20 cellular contexts compared by ENCODE assay signal in the genomic region with DNA sequence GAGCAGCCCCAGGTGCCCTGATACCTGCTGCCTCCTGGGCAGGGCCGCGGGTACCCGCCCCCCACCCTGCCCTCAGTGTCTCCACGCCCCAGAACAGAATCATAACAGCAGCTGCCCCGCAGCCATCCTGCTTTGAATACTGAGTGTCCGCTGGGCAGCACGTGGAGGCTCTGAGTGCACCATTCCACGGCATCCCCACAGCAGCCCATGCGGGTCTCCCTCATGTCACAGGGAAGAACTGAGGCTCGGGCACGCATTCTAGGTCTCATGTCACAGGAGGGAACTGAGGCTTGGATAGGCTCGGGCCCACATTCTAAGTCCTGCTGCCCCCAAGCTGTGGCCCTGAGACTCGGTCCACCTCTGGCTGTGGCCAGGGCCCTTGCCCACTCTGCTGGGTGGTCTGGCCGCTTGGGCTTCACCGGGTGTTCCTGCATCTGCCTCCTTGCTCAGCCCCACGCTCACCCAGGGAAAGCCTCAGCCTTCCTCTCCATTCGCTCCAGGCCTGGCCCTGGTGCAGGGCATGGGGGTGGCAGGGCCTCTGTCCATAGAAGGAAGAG.
"Had no signal": no experiment of that assay in that cellular context is flagged by ENCODE, and none has a peak within 500 bp of the region (broad histone marks: within the 10 kb centered on the region; RNA-seq: fewer than 3 reads in every experiment).

No MANE protein-coding gene starts in this region.

- ATAC-seq: activated CD4-positive, CD25-positive, alpha-beta regulatory T cell treated with anti-CD3 and anti-CD28 coated beads, Interleukin-2, amount 50 U/mL, for 24 hours; activated naive CD8-positive, alpha-beta T cell treated with anti-CD3 and anti-CD28 coated beads, Interleukin-2, amount 50 U/mL, for 24 hours; activated T-cell treated with anti-CD3 and anti-CD28 coated beads, Interleukin-2, amount 50 U/mL, for 4 hours; gastrocnemius medialis; heart right ventricle; T-cell had no signal

- H3K36me3 Mint-ChIP-seq: activated naive CD4-positive, alpha-beta T cell treated with anti-CD3 and anti-CD28 coated beads, Interleukin-2, amount 10 ng/mL, durations not matched to agents 7 days and 5 days; T-cell had no signal

- H2AFZ ChIP-seq: parathyroid adenoma had no signal

- H3K4me3 Mint-ChIP-seq: activated naive CD4-positive, alpha-beta T cell treated with anti-CD3 and anti-CD28 coated beads, Interleukin-2, amount 10 ng/mL, durations not matched to agents 7 days and 5 days; activated naive CD8-positive, alpha-beta T cell treated with anti-CD3 and anti-CD28 coated beads, Interleukin-2, amount 50 U/mL, for 24 hours; activated T-cell treated with anti-CD3 and anti-CD28 coated beads, Interleukin-2, amount 50 U/mL, for 4 hours; T-cell had no signal

- H3K79me2 ChIP-seq: parathyroid adenoma had no signal

- DNase-seq: activated CD4-positive, alpha-beta T cell treated with anti-CD3 and anti-CD28 coated beads, Interleukin-2, amount 50 U/mL, for 1 hour; activated CD8-positive, alpha-beta memory T cell treated with anti-CD3 and anti-CD28 coated beads, Interleukin-2, amount 50 U/mL, for 4 hours; activated effector memory CD4-positive, alpha-beta T cell treated with Interleukin-2 at 50 U/mL for 16 hours; activated naive CD4-positive, alpha-beta T cell treated with anti-CD3 and anti-CD28 coated beads, Interleukin-2, amount 10 ng/mL, durations not matched to agents 7 days and 5 days; activated naive CD8-positive, alpha-beta T cell treated with anti-CD3 and anti-CD28 coated beads, Interleukin-2, amount 50 U/mL, for 24 hours; activated T-cell treated with anti-CD3 and anti-CD28 coated beads, Interleukin-2, amount 50 U/mL, for 4 hours; cortex of kidney; gastrocnemius medialis; heart right ventricle; mesendoderm; sigmoid colon; stimulated activated CD4-positive, alpha-beta T cell treated with anti-CD3 and anti-CD28 coated beads, Interleukin-1b, Interleukin-23, amount 100 ng/mL, for 48 hours; stimulated activated naive CD4-positive, alpha-beta T cell treated with Interleukin-2 at 50 U/mL for 16 hours; T-cell; T1000; tibial artery; uterus had no signal

- H3K27ac ChIP-seq: gastrocnemius medialis, heart right ventricle, parathyroid adenoma, sigmoid colon, SK-N-MC, tibial artery, uterus had no signal

- H3K9ac ChIP-seq: parathyroid adenoma had no signal

- H3K36me3 ChIP-seq: gastrocnemius medialis, heart right ventricle, sigmoid colon, tibial artery, uterus had no signal

- H3K27ac Mint-ChIP-seq: activated naive CD4-positive, alpha-beta T cell treated with anti-CD3 and anti-CD28 coated beads, Interleukin-2, amount 10 ng/mL, durations not matched to agents 7 days and 5 days; activated naive CD8-positive, alpha-beta T cell treated with anti-CD3 and anti-CD28 coated beads, Interleukin-2, amount 50 U/mL, for 24 hours; T-cell had no signal

- H3K4me1 Mint-ChIP-seq: activated naive CD8-positive, alpha-beta T cell treated with anti-CD3 and anti-CD28 coated beads, Interleukin-2, amount 50 U/mL, for 24 hours had no signal

- H3K4me1 ChIP-seq: gastrocnemius medialis, parathyroid adenoma, tibial artery, uterus had no signal

- H3K27me3 ChIP-seq: gastrocnemius medialis, sigmoid colon, uterus had no signal

- H3K9me3 Mint-ChIP-seq: activated naive CD4-positive, alpha-beta T cell treated with anti-CD3 and anti-CD28 coated beads, Interleukin-2, amount 10 ng/mL, durations not matched to agents 7 days and 5 days; activated naive CD8-positive, alpha-beta T cell treated with anti-CD3 and anti-CD28 coated beads, Interleukin-2, amount 50 U/mL, for 24 hours; activated T-cell treated with anti-CD3 and anti-CD28 coated beads, Interleukin-2, amount 50 U/mL, for 4 hours; T-cell had no signal

- H3K9me3 ChIP-seq: gastrocnemius medialis, heart right ventricle, sigmoid colon, tibial artery, uterus had no signal

- H3K4me3 ChIP-seq: gastrocnemius medialis, heart right ventricle, sigmoid colon, SK-N-MC, tibial artery, uterus had no signal
